In the genomic region with DNA sequence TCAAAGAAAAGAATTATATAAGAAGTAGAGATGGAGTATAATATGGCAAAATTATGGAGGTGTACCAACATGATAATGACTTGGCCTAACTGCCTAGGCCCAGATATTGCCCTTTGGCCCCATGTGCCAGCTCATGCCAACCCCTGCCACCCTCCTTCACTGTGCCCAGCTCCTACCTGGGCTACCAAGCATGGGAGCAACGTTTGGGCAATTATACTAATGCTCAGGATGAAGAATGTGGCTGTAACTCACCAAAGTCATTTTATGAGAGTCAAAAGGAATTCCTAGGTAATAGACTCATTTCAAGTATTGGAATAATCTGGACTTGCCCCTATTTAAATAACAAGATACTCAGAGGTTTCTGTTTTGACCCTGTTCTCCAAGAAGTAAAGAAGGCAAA, we compare ENCODE assay signal across 1 cellular context.
TF ChIP-seq lines count a peak whose summit lies in the region.

No MANE protein-coding gene starts in this region.

TF ChIP-seq in HepG2, 621 proteins besides CTCF, POLR2A, EP300 and RAD21 (continued from another document):
- TF ChIP-seq, protein P1, sequence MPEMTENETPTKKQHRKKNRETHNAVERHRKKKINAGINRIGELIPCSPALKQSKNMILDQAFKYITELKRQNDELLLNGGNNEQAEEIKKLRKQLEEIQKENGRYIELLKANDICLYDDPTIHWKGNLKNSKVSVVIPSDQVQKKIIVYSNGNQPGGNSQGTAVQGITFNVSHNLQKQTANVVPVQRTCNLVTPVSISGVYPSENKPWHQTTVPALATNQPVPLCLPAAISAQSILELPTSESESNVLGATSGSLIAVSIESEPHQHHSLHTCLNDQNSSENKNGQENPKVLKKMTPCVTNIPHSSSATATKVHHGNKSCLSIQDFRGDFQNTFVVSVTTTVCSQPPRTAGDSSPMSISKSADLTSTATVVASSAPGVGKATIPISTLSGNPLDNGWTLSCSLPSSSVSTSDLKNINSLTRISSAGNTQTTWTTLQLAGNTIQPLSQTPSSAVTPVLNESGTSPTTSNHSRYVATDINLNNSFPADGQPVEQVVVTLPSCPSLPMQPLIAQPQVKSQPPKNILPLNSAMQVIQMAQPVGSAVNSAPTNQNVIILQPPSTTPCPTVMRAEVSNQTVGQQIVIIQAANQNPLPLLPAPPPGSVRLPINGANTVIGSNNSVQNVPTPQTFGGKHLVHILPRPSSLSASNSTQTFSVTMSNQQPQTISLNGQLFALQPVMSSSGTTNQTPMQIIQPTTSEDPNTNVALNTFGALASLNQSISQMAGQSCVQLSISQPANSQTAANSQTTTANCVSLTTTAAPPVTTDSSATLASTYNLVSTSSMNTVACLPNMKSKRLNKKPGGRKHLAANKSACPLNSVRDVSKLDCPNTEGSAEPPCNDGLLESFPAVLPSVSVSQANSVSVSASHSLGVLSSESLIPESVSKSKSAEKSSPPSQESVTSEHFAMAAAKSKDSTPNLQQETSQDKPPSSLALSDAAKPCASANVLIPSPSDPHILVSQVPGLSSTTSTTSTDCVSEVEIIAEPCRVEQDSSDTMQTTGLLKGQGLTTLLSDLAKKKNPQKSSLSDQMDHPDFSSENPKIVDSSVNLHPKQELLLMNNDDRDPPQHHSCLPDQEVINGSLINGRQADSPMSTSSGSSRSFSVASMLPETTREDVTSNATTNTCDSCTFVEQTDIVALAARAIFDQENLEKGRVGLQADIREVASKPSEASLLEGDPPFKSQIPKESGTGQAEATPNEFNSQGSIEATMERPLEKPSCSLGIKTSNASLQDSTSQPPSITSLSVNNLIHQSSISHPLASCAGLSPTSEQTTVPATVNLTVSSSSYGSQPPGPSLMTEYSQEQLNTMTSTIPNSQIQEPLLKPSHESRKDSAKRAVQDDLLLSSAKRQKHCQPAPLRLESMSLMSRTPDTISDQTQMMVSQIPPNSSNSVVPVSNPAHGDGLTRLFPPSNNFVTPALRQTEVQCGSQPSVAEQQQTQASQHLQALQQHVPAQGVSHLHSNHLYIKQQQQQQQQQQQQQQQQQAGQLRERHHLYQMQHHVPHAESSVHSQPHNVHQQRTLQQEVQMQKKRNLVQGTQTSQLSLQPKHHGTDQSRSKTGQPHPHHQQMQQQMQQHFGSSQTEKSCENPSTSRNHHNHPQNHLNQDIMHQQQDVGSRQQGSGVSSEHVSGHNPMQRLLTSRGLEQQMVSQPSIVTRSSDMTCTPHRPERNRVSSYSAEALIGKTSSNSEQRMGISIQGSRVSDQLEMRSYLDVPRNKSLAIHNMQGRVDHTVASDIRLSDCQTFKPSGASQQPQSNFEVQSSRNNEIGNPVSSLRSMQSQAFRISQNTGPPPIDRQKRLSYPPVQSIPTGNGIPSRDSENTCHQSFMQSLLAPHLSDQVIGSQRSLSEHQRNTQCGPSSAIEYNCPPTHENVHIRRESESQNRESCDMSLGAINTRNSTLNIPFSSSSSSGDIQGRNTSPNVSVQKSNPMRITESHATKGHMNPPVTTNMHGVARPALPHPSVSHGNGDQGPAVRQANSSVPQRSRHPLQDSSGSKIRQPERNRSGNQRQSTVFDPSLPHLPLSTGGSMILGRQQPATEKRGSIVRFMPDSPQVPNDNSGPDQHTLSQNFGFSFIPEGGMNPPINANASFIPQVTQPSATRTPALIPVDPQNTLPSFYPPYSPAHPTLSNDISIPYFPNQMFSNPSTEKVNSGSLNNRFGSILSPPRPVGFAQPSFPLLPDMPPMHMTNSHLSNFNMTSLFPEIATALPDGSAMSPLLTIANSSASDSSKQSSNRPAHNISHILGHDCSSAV (CRISPR knock-in tag; IDR thresholded peaks at IDR 0.05; ENCODE audit: borderline replicate concordance) = no peak
- TF ChIP-seq, protein P2, sequence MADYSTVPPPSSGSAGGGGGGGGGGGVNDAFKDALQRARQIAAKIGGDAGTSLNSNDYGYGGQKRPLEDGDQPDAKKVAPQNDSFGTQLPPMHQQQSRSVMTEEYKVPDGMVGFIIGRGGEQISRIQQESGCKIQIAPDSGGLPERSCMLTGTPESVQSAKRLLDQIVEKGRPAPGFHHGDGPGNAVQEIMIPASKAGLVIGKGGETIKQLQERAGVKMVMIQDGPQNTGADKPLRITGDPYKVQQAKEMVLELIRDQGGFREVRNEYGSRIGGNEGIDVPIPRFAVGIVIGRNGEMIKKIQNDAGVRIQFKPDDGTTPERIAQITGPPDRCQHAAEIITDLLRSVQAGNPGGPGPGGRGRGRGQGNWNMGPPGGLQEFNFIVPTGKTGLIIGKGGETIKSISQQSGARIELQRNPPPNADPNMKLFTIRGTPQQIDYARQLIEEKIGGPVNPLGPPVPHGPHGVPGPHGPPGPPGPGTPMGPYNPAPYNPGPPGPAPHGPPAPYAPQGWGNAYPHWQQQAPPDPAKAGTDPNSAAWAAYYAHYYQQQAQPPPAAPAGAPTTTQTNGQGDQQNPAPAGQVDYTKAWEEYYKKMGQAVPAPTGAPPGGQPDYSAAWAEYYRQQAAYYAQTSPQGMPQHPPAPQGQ (CRISPR knock-in tag; IDR thresholded peaks at IDR 0.05; ENCODE audit: borderline replicate concordance) = no peak
- TF ChIP-seq, protein P3, sequence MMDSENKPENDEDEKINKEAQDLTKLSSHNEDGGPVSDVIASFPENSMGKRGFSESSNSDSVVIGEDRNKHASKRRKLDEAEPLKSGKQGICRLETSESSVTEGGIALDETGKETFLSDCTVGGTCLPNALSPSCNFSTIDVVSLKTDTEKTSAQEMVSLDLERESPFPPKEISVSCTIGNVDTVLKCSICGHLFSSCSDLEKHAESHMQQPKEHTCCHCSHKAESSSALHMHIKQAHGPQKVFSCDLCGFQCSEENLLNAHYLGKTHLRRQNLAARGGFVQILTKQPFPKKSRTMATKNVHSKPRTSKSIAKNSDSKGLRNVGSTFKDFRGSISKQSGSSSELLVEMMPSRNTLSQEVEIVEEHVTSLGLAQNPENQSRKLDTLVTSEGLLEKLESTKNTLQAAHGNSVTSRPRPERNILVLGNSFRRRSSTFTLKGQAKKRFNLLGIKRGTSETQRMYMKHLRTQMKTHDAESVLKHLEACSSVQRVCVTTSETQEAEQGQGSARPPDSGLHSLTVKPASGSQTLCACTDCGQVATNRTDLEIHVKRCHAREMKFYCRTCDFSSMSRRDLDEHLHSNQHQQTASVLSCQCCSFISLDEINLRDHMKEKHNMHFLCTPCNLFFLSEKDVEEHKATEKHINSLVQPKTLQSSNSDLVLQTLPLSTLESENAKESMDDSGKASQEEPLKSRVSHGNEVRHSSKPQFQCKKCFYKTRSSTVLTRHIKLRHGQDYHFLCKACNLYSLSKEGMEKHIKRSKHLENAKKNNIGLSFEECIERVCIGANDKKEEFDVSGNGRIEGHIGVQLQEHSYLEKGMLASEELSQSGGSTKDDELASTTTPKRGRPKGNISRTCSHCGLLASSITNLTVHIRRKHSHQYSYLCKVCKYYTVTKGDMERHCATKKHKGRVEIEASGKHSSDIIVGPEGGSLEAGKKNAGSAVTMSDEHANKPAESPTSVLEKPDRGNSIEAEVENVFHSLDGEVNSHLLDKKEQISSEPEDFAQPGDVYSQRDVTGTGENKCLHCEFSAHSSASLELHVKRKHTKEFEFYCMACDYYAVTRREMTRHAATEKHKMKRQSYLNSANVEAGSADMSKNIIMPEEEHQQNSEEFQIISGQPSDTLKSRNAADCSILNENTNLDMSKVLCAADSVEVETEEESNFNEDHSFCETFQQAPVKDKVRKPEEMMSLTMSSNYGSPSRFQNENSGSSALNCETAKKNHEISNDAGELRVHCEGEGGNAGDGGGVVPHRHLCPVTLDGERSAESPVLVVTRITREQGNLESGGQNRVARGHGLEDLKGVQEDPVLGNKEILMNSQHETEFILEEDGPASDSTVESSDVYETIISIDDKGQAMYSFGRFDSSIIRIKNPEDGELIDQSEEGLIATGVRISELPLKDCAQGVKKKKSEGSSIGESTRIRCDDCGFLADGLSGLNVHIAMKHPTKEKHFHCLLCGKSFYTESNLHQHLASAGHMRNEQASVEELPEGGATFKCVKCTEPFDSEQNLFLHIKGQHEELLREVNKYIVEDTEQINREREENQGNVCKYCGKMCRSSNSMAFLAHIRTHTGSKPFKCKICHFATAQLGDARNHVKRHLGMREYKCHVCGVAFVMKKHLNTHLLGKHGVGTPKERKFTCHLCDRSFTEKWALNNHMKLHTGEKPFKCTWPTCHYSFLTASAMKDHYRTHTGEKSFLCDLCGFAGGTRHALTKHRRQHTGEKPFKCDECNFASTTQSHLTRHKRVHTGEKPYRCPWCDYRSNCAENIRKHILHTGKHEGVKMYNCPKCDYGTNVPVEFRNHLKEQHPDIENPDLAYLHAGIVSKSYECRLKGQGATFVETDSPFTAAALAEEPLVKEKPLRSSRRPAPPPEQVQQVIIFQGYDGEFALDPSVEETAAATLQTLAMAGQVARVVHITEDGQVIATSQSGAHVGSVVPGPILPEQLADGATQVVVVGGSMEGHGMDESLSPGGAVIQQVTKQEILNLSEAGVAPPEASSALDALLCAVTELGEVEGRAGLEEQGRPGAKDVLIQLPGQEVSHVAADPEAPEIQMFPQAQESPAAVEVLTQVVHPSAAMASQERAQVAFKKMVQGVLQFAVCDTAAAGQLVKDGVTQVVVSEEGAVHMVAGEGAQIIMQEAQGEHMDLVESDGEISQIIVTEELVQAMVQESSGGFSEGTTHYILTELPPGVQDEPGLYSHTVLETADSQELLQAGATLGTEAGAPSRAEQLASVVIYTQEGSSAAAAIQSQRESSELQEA (CRISPR knock-in tag; IDR thresholded peaks at IDR 0.05; ENCODE audit: not compliant biosample characterization) = no peak
- TF ChIP-seq, protein P4, sequence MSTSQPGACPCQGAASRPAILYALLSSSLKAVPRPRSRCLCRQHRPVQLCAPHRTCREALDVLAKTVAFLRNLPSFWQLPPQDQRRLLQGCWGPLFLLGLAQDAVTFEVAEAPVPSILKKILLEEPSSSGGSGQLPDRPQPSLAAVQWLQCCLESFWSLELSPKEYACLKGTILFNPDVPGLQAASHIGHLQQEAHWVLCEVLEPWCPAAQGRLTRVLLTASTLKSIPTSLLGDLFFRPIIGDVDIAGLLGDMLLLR (CRISPR knock-in tag; IDR thresholded peaks at IDR 0.05) = no peak
- TF ChIP-seq, protein P5, sequence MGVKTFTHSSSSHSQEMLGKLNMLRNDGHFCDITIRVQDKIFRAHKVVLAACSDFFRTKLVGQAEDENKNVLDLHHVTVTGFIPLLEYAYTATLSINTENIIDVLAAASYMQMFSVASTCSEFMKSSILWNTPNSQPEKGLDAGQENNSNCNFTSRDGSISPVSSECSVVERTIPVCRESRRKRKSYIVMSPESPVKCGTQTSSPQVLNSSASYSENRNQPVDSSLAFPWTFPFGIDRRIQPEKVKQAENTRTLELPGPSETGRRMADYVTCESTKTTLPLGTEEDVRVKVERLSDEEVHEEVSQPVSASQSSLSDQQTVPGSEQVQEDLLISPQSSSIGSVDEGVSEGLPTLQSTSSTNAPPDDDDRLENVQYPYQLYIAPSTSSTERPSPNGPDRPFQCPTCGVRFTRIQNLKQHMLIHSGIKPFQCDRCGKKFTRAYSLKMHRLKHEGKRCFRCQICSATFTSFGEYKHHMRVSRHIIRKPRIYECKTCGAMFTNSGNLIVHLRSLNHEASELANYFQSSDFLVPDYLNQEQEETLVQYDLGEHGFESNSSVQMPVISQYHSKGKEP (CRISPR knock-in tag; IDR thresholded peaks at IDR 0.05) = no peak
- no peak for TF ChIP-seq BRCA1 (CRISPR knock-in tag; IDR thresholded peaks at IDR 0.05)
- TF ChIP-seq ZMYM2 (CRISPR knock-in tag; IDR thresholded peaks at IDR 0.05) = no peak
- no peak for TF ChIP-seq ZNF549 (CRISPR knock-in tag; IDR thresholded peaks at IDR 0.05)
- TF ChIP-seq TAF15 (IDR thresholded peaks at IDR 0.05; ENCODE audit: low read depth, low read length, poor library complexity, severe bottlenecking) = no peak
- TF ChIP-seq ZBTB7A (CRISPR knock-in tag; IDR thresholded peaks at IDR 0.05) = no peak
- TF ChIP-seq KLF9 (CRISPR knock-in tag; IDR thresholded peaks at IDR 0.05; ENCODE audit: low read depth) = no peak
- TF ChIP-seq, protein P6, sequence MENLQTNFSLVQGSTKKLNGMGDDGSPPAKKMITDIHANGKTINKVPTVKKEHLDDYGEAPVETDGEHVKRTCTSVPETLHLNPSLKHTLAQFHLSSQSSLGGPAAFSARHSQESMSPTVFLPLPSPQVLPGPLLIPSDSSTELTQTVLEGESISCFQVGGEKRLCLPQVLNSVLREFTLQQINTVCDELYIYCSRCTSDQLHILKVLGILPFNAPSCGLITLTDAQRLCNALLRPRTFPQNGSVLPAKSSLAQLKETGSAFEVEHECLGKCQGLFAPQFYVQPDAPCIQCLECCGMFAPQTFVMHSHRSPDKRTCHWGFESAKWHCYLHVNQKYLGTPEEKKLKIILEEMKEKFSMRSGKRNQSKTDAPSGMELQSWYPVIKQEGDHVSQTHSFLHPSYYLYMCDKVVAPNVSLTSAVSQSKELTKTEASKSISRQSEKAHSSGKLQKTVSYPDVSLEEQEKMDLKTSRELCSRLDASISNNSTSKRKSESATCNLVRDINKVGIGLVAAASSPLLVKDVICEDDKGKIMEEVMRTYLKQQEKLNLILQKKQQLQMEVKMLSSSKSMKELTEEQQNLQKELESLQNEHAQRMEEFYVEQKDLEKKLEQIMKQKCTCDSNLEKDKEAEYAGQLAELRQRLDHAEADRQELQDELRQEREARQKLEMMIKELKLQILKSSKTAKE (CRISPR knock-in tag; IDR thresholded peaks at IDR 0.05; ENCODE audit: borderline replicate concordance) = no peak
- no peak for TF ChIP-seq HMG20A (CRISPR knock-in tag; IDR thresholded peaks at IDR 0.05; ENCODE audit: borderline replicate concordance)
- TF ChIP-seq ZNF564 (CRISPR knock-in tag; IDR thresholded peaks at IDR 0.05) = no peak
